ENCODE assay signal across 10 cellular contexts in genomic region chr17:81960130-81960958, GRCh38.
DNase-seq lines count a peak whose midpoint lies in the region; ATAC-seq and TF ChIP-seq lines count a peak whose summit lies in the region.
"Had no signal": no experiment of that assay in that cellular context is flagged by ENCODE, and none has a peak within 500 bp of the region (broad histone marks: within the 10 kb centered on the region; RNA-seq: fewer than 3 reads in every experiment).

No MANE protein-coding gene starts in this region.

- no peak overlapping the region for H3K27ac Mint-ChIP-seq in stimulated activated naive B cell treated with anti-CD40 and anti-IgM and Interleukin-4, amounts not matched to agents 10 μg/mL and 1 μg/mL and 100 μg/mL, for 72 hours

- DNase-seq in DMS 273 (lab: John Stamatoyannopoulos, UW; ENCODE audit: unreplicated experiment) (peak; percentile 52), DMS 273 treated with DMSO at 0.1 percent for 48 hours (lab: John Stamatoyannopoulos, UW) (no peak), RWPE2 (ENCODE audit: low spot score) (peak; percentile 70)
- no peak for DNase-seq in stimulated activated naive B cell treated with anti-CD40 and anti-IgM and Interleukin-4, amounts not matched to agents 10 μg/mL and 1 μg/mL and 100 μg/mL, for 72 hours
- DNase-seq: NCI-H1436 treated with DMSO at 0.1 percent for 48 hours had no signal

- H3K27me3 ChIP-seq in RWPE2 (ENCODE audit: insufficient read depth, poor library complexity, severe bottlenecking) = peaks cover 51% of the 10 kb centered on the region

- no peaks in the 10 kb centered on the region for H3K36me3 ChIP-seq in RWPE2 (ENCODE audit: low read depth)

- H3K27ac ChIP-seq in RWPE2 (ENCODE audit: poor library complexity, severe bottlenecking) = no peak overlapping the region
- H3K27ac ChIP-seq: 22Rv1 had no signal

- TF ChIP-seq CTCF in RWPE2 (IDR thresholded peaks at IDR 0.05; ENCODE audit: poor library complexity, severe bottlenecking) = no peak

- H3K27me3 Mint-ChIP-seq in stimulated activated naive B cell treated with anti-CD40 and anti-IgM and Interleukin-4, amounts not matched to agents 10 μg/mL and 1 μg/mL and 100 μg/mL, for 72 hours = peaks cover 44 to 56% of the 10 kb centered on the region in 2 donors

- H3K36me3 Mint-ChIP-seq in stimulated activated naive B cell treated with anti-CD40 and anti-IgM and Interleukin-4, amounts not matched to agents 10 μg/mL and 1 μg/mL and 100 μg/mL, for 72 hours = no peaks in the 10 kb centered on the region

- peak overlapping the region; percentile 13 for H3K4me3 ChIP-seq in RWPE2 (ENCODE audit: severe bottlenecking)
- H3K4me3 ChIP-seq in iPS-18c (ENCODE audit: insufficient read depth, low read depth, low read length) = peak overlapping the region; percentile 38

- H3K4me1 Mint-ChIP-seq in stimulated activated naive B cell treated with anti-CD40 and anti-IgM and Interleukin-4, amounts not matched to agents 10 μg/mL and 1 μg/mL and 100 μg/mL, for 72 hours = peaks cover 4 to 8% of the 10 kb centered on the region in 2 donors

- H3K4me1 ChIP-seq in RWPE2 (ENCODE audit: insufficient read depth, poor library complexity, severe bottlenecking) = no peaks in the 10 kb centered on the region

- ATAC-seq in RWPE2 (ENCODE audit: low read depth) = peak; percentile 6; the same call in 1 of the 3 replicates
- ATAC-seq in stimulated activated naive B cell treated with anti-CD40 and anti-IgM and Interleukin-4, amounts not matched to agents 10 μg/mL and 1 μg/mL and 100 μg/mL, for 72 hours (replicated peaks) = peak in 1 of 2 donors; percentile 2
- ATAC-seq in HG02870 (IDR thresholded peaks at IDR 0.05; ENCODE audit: unreplicated experiment) = no peak
- ATAC-seq in GM21423 (IDR thresholded peaks at IDR 0.05; ENCODE audit: unreplicated experiment) = no peak
- ATAC-seq in HG02678 (IDR thresholded peaks at IDR 0.05; ENCODE audit: unreplicated experiment) = no peak

- peak overlapping the region; percentile 32 to 41 for H3K4me3 Mint-ChIP-seq in stimulated activated naive B cell treated with anti-CD40 and anti-IgM and Interleukin-4, amounts not matched to agents 10 μg/mL and 1 μg/mL and 100 μg/mL, for 72 hours

- H3K9me3 Mint-ChIP-seq in stimulated activated naive B cell treated with anti-CD40 and anti-IgM and Interleukin-4, amounts not matched to agents 10 μg/mL and 1 μg/mL and 100 μg/mL, for 72 hours = no peaks in the 10 kb centered on the region

- H3K9me3 ChIP-seq in RWPE2 (ENCODE audit: severe bottlenecking) = no peaks in the 10 kb centered on the region
- H3K9me3 ChIP-seq in iPS-18c (ENCODE audit: control insufficient read depth, insufficient read depth, low read length) = no peaks in the 10 kb centered on the region

Comparison
In these comparisons a context has a peak if more than half of its experiments do, and no peak if none do; other contexts are left out.
1. DNase-seq: peak in DMS 273 (single experiment) and RWPE2 (single experiment); none in DMS 273 treated with DMSO at 0.1 percent for 48 hours (single experiment) and stimulated activated naive B cell treated with anti-CD40 and anti-IgM and Interleukin-4, amounts not matched to agents 10 μg/mL and 1 μg/mL and 100 μg/mL, for 72 hours (single experiment).